ENCODE assay signal across 9 cellular contexts in genomic region chr1:116508984-116509980, GRCh38.
DNase-seq lines count a peak whose midpoint lies in the region; ATAC-seq and TF ChIP-seq lines count a peak whose summit lies in the region.
"Had no signal": no experiment of that assay in that cellular context is flagged by ENCODE, and none has a peak within 500 bp of the region (broad histone marks: within the 10 kb centered on the region; RNA-seq: fewer than 3 reads in every experiment).

No MANE protein-coding gene starts in this region.

- no peak overlapping the region for H2AFZ ChIP-seq in hepatocyte

- no peak overlapping the region for H3K4me3 ChIP-seq in hepatocyte

- intact Hi-C loops in posterior cingulate gyrus (cut with DNase I): no loop called here

- H3K36me3 Mint-ChIP-seq in activated T-cell treated with anti-CD3 and anti-CD28 coated beads, Interleukin-2, amount 50 U/mL, for 24 hours (ENCODE audit: low read depth): peaks cover 13% of the 10 kb centered on the region
- H3K36me3 Mint-ChIP-seq in activated CD4-positive, alpha-beta T cell treated with anti-CD3 and anti-CD28 coated beads, Interleukin-2, amount 10 ng/mL, durations not matched to agents 7 days and 5 days (ENCODE audit: low read depth): peaks cover 32% of the 10 kb centered on the region
- H3K36me3 Mint-ChIP-seq: activated naive CD8-positive, alpha-beta T cell had no signal

- no peaks in the 10 kb centered on the region for H3K9me3 ChIP-seq in hepatocyte (ENCODE audit: low read depth)

- peaks cover 5% of the 10 kb centered on the region for H3K4me1 ChIP-seq in hepatocyte (ENCODE audit: insufficient read depth)

- H3K4me3 Mint-ChIP-seq in activated T-cell treated with anti-CD3 and anti-CD28 coated beads, Interleukin-2, amount 50 U/mL, for 24 hours: no peak overlapping the region
- no peak overlapping the region for H3K4me3 Mint-ChIP-seq in activated CD4-positive, alpha-beta T cell treated with anti-CD3 and anti-CD28 coated beads, Interleukin-2, amount 10 ng/mL, durations not matched to agents 7 days and 5 days
- H3K4me3 Mint-ChIP-seq: activated naive CD8-positive, alpha-beta T cell had no signal

- 82% methylated on average over 3 of the region's 3 CpGs for WGBS in hepatocyte (ENCODE audit: low lambda C conversion rate, missing lambda C conversion rate)

- POLR2A ChIA-PET in activated CD4-positive, alpha-beta T cell treated with anti-CD3 and anti-CD28 coated beads, Interleukin-2, amount 10 ng/mL, durations not matched to agents 7 days and 5 days (lab: Charles Lee): no interaction called here

- peak overlapping the region; percentile 79 for H3K27ac ChIP-seq in hepatocyte

- H3K9me3 Mint-ChIP-seq in activated T-cell treated with anti-CD3 and anti-CD28 coated beads, Interleukin-2, amount 50 U/mL, for 24 hours: no peaks in the 10 kb centered on the region
- peaks cover 10% of the 10 kb centered on the region for H3K9me3 Mint-ChIP-seq in activated CD4-positive, alpha-beta T cell treated with anti-CD3 and anti-CD28 coated beads, Interleukin-2, amount 10 ng/mL, durations not matched to agents 7 days and 5 days

- peaks cover 74% of the 10 kb centered on the region for H3K4me1 Mint-ChIP-seq in activated T-cell treated with anti-CD3 and anti-CD28 coated beads, Interleukin-2, amount 50 U/mL, for 24 hours (ENCODE audit: low read depth)
- H3K4me1 Mint-ChIP-seq in activated CD4-positive, alpha-beta T cell treated with anti-CD3 and anti-CD28 coated beads, Interleukin-2, amount 10 ng/mL, durations not matched to agents 7 days and 5 days: peaks cover 79% of the 10 kb centered on the region

- H3K79me2 ChIP-seq in hepatocyte: no peaks in the 10 kb centered on the region

- H4K20me1 ChIP-seq in hepatocyte (ENCODE audit: insufficient read depth, poor library complexity, severe bottlenecking): no peaks in the 10 kb centered on the region

- peak overlapping the region; percentile 89 for H3K27ac Mint-ChIP-seq in activated T-cell treated with anti-CD3 and anti-CD28 coated beads, Interleukin-2, amount 50 U/mL, for 24 hours
- peak overlapping the region; percentile 63 for H3K27ac Mint-ChIP-seq in activated CD4-positive, alpha-beta T cell treated with anti-CD3 and anti-CD28 coated beads, Interleukin-2, amount 10 ng/mL, durations not matched to agents 7 days and 5 days

- TF ChIP-seq CTCF in hepatocyte (IDR thresholded peaks at IDR 0.05; ENCODE audit: poor library complexity): no peak

- peak; percentile 47 for DNase-seq in activated T-cell treated with anti-CD3 and anti-CD28 coated beads, Interleukin-2, amount 50 U/mL, for 24 hours
- DNase-seq in activated T-cell treated with anti-CD3 and anti-CD28 coated beads, Interleukin-2, amount 50 U/mL, for 1 hour: no peak
- no peak for DNase-seq in activated CD4-positive, alpha-beta T cell treated with anti-CD3 and anti-CD28 coated beads, Interleukin-2, amount 10 ng/mL, durations not matched to agents 7 days and 5 days
- DNase-seq in hepatocyte (ENCODE audit: low spot score) (peak; percentile 63), NCI-H1105 treated with DMSO at 0.1 percent for 48 hours (lab: John Stamatoyannopoulos, UW) (no peak), posterior cingulate gyrus (no peak), activated gamma-delta T cell (lab: John Stamatoyannopoulos, UW) (no peak)

- CTCF ChIA-PET in activated CD4-positive, alpha-beta T cell treated with anti-CD3 and anti-CD28 coated beads, Interleukin-2, amount 10 ng/mL, durations not matched to agents 7 days and 5 days (lab: Charles Lee): interaction anchor here (0.6 to 0.9 kb wide), 3 partner anchors 24 to 81 kb away, joined by 3 to 4 read pairs (median 3); no protein-coding TSS in a partner anchor

- no peaks in the 10 kb centered on the region for H3K27me3 Mint-ChIP-seq in activated T-cell treated with anti-CD3 and anti-CD28 coated beads, Interleukin-2, amount 50 U/mL, for 24 hours
- H3K27me3 Mint-ChIP-seq in activated CD4-positive, alpha-beta T cell treated with anti-CD3 and anti-CD28 coated beads, Interleukin-2, amount 10 ng/mL, durations not matched to agents 7 days and 5 days: no peaks in the 10 kb centered on the region
- H3K27me3 Mint-ChIP-seq: activated naive CD8-positive, alpha-beta T cell had no signal

- H3K9me2 ChIP-seq in hepatocyte (replicated peaks; ENCODE audit: insufficient read depth): no peaks in the 10 kb centered on the region

- H3K4me2 ChIP-seq in hepatocyte: no peak overlapping the region

- peak; percentile 30 for ATAC-seq in HG03565 (IDR thresholded peaks at IDR 0.05; ENCODE audit: unreplicated experiment)

- no peaks in the 10 kb centered on the region for H3K27me3 ChIP-seq in hepatocyte

- H3K36me3 ChIP-seq in hepatocyte (replicated peaks; ENCODE audit: insufficient read depth, low read depth): no peaks in the 10 kb centered on the region

Comparison
In these comparisons a context has a peak if more than half of its experiments do, and no peak if none do; other contexts are left out.
1. DNase-seq: peak in activated T-cell treated with anti-CD3 and anti-CD28 coated beads, Interleukin-2, amount 50 U/mL, for 24 hours (single experiment) and hepatocyte (single experiment); none in activated T-cell treated with anti-CD3 and anti-CD28 coated beads, Interleukin-2, amount 50 U/mL, for 1 hour (single experiment), activated CD4-positive, alpha-beta T cell treated with anti-CD3 and anti-CD28 coated beads, Interleukin-2, amount 10 ng/mL, durations not matched to agents 7 days and 5 days (single experiment), NCI-H1105 treated with DMSO at 0.1 percent for 48 hours (single experiment), posterior cingulate gyrus (0 of 10) and activated gamma-delta T cell (single experiment).